ENCODE assay signal across 16 cellular contexts in genomic region chr4:23279377-23279988, GRCh38.
A peak's percentile ranks its signal among the peaks of the same experiment; 100 is the strongest.
DNase-seq lines count a peak whose midpoint lies in the region; ATAC-seq and TF ChIP-seq lines count a peak whose summit lies in the region.
"Had no signal": no experiment of that assay in that cellular context is flagged by ENCODE, and none has a peak within 500 bp of the region (broad histone marks: within the 10 kb centered on the region; RNA-seq: fewer than 3 reads in every experiment).

No MANE protein-coding gene starts in this region.

- DNase-seq in HT1080 (ENCODE audit: low read depth) (peak; percentile 22), OCI-M1 (lab: John Stamatoyannopoulos, UW) (peak; percentile 71), epithelial cell of esophagus (ENCODE audit: low read depth) (peak; percentile 53), neural crest cell (ENCODE audit: low read depth, low spot score) (no peak), NCI-H1092 treated with DMSO at 0.1 percent for 48 hours (lab: John Stamatoyannopoulos, UW) (no peak)
- DNase-seq: DMS 273 treated with DMSO at 0.1 percent for 48 hours, HCEC 1CT, IMR-90, NCI-H1105 treated with DMSO at 0.1 percent for 48 hours, NCI-H187, NCI-H2171, NCI-H774, SW 1271 had no signal

- H3K36me3 Mint-ChIP-seq in neural crest cell (ENCODE audit: low read depth), result no peaks in the 10 kb centered on the region

- peak overlapping the region; percentile 43 for H3K27ac Mint-ChIP-seq in neural crest cell (ENCODE audit: unreplicated experiment)

- ATAC-seq in HG03520 (IDR thresholded peaks at IDR 0.05; ENCODE audit: unreplicated experiment), result no peak
- no peak for ATAC-seq in GM21390 (IDR thresholded peaks at IDR 0.05; ENCODE audit: unreplicated experiment)

- H3K4me3 ChIP-seq in epithelial cell of esophagus (ENCODE audit: low read length), result no peak overlapping the region
- H3K4me3 ChIP-seq: BLaER1 treated with 17β-estradiol and CSF1 and Interleukin-3, amounts not matched to agents 10 nM and 100 nM had no signal

- TF ChIP-seq CTCF in epithelial cell of esophagus (IDR thresholded peaks at IDR 0.05; ENCODE audit: insufficient read depth, low read depth, low read length, missing control alignments) (no peak), neural crest cell (conservative IDR thresholded peaks at IDR 0.05) (no peak)

- no peaks in the 10 kb centered on the region for H3K4me1 Mint-ChIP-seq in neural crest cell

- no peaks in the 10 kb centered on the region for H3K9me3 Mint-ChIP-seq in neural crest cell

- no peak overlapping the region for H3K4me3 Mint-ChIP-seq in neural crest cell

- no peaks in the 10 kb centered on the region for H3K27me3 Mint-ChIP-seq in neural crest cell (ENCODE audit: low read depth)

Comparison
In these comparisons a context has a peak if more than half of its experiments do, and no peak if none do; other contexts are left out.
1. DNase-seq: peak in HT1080 (single experiment), OCI-M1 (single experiment) and epithelial cell of esophagus (single experiment); none in neural crest cell (single experiment) and NCI-H1092 treated with DMSO at 0.1 percent for 48 hours (single experiment).